ENCODE assay signal across 13 cellular contexts in genomic region chr22:20174785-20175596, GRCh38. TPM values are rescaled to one million over a fixed set of nuclear protein-coding genes. Genes with fewer than 3 reads are reported as not detected.
DNase-seq lines count a peak whose midpoint lies in the region; ATAC-seq, FAIRE-seq and TF ChIP-seq lines count a peak whose summit lies in the region.
"Had no signal": no experiment of that assay in that cellular context is flagged by ENCODE, and none has a peak within 500 bp of the region (broad histone marks: within the 10 kb centered on the region; RNA-seq: fewer than 3 reads in every experiment).

No MANE protein-coding gene starts in this region.

- H3K4me2 ChIP-seq in K562 (ENCODE audit: insufficient read depth, low read length) = no peak overlapping the region

- peaks cover 62% of the 10 kb centered on the region for H4K20me1 ChIP-seq in K562 (replicated peaks; ENCODE audit: control insufficient read depth, insufficient read depth, low read length)

- peaks cover 0 to 57% of the 10 kb centered on the region in 2 experiments; a peak in 1 of 5 replicates for H3K4me1 ChIP-seq in K562 (replicated peaks in 1 of 2; ENCODE audit: control insufficient read depth in 2 of 2, insufficient read depth in 2 of 2, low read length in 2 of 2)
- H3K4me1 ChIP-seq: suprapubic skin had no signal

- no peaks in the 10 kb centered on the region for H3K9me3 ChIP-seq in K562 (replicated peaks; ENCODE audit: control insufficient read depth, insufficient read depth, low read depth, low read length)
- H3K9me3 ChIP-seq: suprapubic skin had no signal

- peak; percentile 68 to 86 (median 74) for TF ChIP-seq CTCF in K562 (IDR thresholded peaks at IDR 0.05 in 2 of 3, conservative IDR thresholded peaks at IDR 0.05 in 1 of 3; ENCODE audit: insufficient read depth in 2 of 3, low read depth in 1 of 3, low read length in 3 of 3)

- H3K27ac ChIP-seq in K562 (ENCODE audit: extremely low read depth, low read depth, low read length) = no peak overlapping the region
- H3K27ac ChIP-seq: suprapubic skin had no signal

- H3K9me1 ChIP-seq in K562 (ENCODE audit: control insufficient read depth, insufficient read depth, low read length) = no peaks in the 10 kb centered on the region

- WGBS in K562 (ENCODE audit: insufficient coverage, low coverage, missing lambda C conversion rate) = 3% methylated on average over 19 of the region's 19 CpGs

- in situ Hi-C loops in K562 (cut with MboI) = loop anchor here (25.0 kb wide), 1 partner anchor 512 kb away; no protein-coding TSS in a partner anchor

- H3K9ac ChIP-seq in K562 (ENCODE audit: insufficient read depth in 1 of 2, low read depth in 2 of 2, low read length in 2 of 2) = peak overlapping the region in 1 of 2 experiments; percentile 59; a peak in 1 of 4 replicates

- no peaks in the 10 kb centered on the region for H3K79me2 ChIP-seq in K562 (ENCODE audit: control insufficient read depth, insufficient read depth, low read length)

- no peak overlapping the region for H2AFZ ChIP-seq in K562 (ENCODE audit: low read depth, low read length)

- CTCF ChIA-PET in K562 (lab: Yijun Ruan, JAX; ENCODE audit: low intra/inter-chr PET ratio) = interaction anchor here (0.7 kb wide), 1 partner anchor 64 kb away, joined by 3 read pairs; no protein-coding TSS in a partner anchor

- TF ChIP-seq POLR2A in K562 (conservative IDR thresholded peaks at IDR 0.05) = no peak

- no peak overlapping the region for H3K4me3 ChIP-seq in K562
- H3K4me3 ChIP-seq: suprapubic skin had no signal

- H3K36me3 ChIP-seq in K562 (ENCODE audit: control insufficient read depth, insufficient read depth, low read length) = no peaks in the 10 kb centered on the region
- H3K36me3 ChIP-seq: suprapubic skin had no signal

- peak; percentile 81 for ATAC-seq in K562
- ATAC-seq in HG03280 (IDR thresholded peaks at IDR 0.05; ENCODE audit: unreplicated experiment) = no peak
- no peak for ATAC-seq in GM19397 (IDR thresholded peaks at IDR 0.05; ENCODE audit: unreplicated experiment)
- no peak for ATAC-seq in HG02870 (IDR thresholded peaks at IDR 0.05; ENCODE audit: unreplicated experiment)
- ATAC-seq: naive thymus-derived CD4-positive, alpha-beta T cell had no signal

- peak; percentile 80 for FAIRE-seq in K562 (lab: Jason Lieb, UNC)
- FAIRE-seq: colon had no signal

- no peak for TF ChIP-seq EP300 in Ishikawa (IDR thresholded peaks at IDR 0.05; ENCODE audit: borderline replicate concordance)
- TF ChIP-seq EP300 in K562 (IDR thresholded peaks at IDR 0.05; ENCODE audit: low read length) = no peak

- intact Hi-C loops in K562 (cut with micrococcal nuclease) = loop anchor here (2.0 to 5.0 kb wide), 2 partner anchors 64 to 92 kb away; partner anchors contain the start of gene RTN4R

- BruUV-seq in K562 (replicated peaks; lab: Mats Ljungman, UMichigan) = no TSS peak

- DNase-seq in Daoy (ENCODE audit: low read depth) (peak; percentile 33), K562 (ENCODE audit: extremely low read depth in 1 of 4, low spot score in 3 of 4) (peak in 2 of 4 experiments; percentile 63 to 73), myocyte (ENCODE audit: low read depth) (peak; percentile 41), putamen (ENCODE audit: low spot score) (no peak)
- DNase-seq: activated T-cell treated with anti-CD3 and anti-CD28 coated beads, Interleukin-2, amount 50 U/mL, for 48 hours; naive thymus-derived CD4-positive, alpha-beta T cell; stimulated activated CD4-positive, alpha-beta T cell treated with anti-CD3 and anti-CD28 coated beads, Interleukin-4, amount 100 ng/mL, for 24 hours had no signal

- peak; percentile 55 for TF ChIP-seq RAD21 in Ishikawa (IDR thresholded peaks at IDR 0.05; ENCODE audit: low read depth)
- TF ChIP-seq RAD21 in K562 (CRISPR knock-in tag; conservative IDR thresholded peaks at IDR 0.05 in 1 of 2, IDR thresholded peaks at IDR 0.05 in 1 of 2) = peak in 1 of 2 experiments; percentile 87; a peak in 2 of 4 replicates

- H3K27me3 ChIP-seq in K562 (ENCODE audit: control insufficient read depth in 2 of 2, insufficient read depth in 2 of 2, low read length in 2 of 2) = peaks cover 83 to 98% of the 10 kb centered on the region in 2 experiments; a peak in 4 of 5 replicates

- POLR2A ChIA-PET in K562 (lab: Yijun Ruan, JAX) = interaction anchor here (0.5 to 1.9 kb wide), 15 partner anchors 8 to 472 kb away, joined by 3 to 5 read pairs (median 4); no protein-coding TSS in a partner anchor

RNA-seq across cellular contexts. Expression of gene CCDC188, which starts 24.1 kb away (rescaled TPM):
- 0.51 TPM in 1 of 2 replicates, not detected in the other for total RNA-seq in Daoy (2014; rRNA removed; shearing (Covaris generic))
- total RNA-seq in K562 (2011; cell fraction: chromatin; rRNA removed; ENCODE audit: low replicate concordance) = not detected in 2 replicates
- not detected in 2 replicates for total RNA-seq in K562 (2011; cell fraction: nucleolus; rRNA removed)
- not detected in 2 replicates for total RNA-seq in K562 (2011; cell fraction: nucleoplasm; rRNA removed)
- total RNA-seq in K562 (2014; rRNA removed) (not detected in 2 replicates), K562 (2014; rRNA removed; fragmentation: Illumina TruSeq; extraction: Trizol) (not detected in 2 replicates), K562 (2015; rRNA removed; fragmentation: Illumina TruSeq; extraction: Trizol) (not detected in 2 replicates), K562 (2021) (not detected in 2 replicates), myocyte (0.40 and 2.2 TPM in 2 replicates)
- polyA plus RNA-seq in K562 (2011; rRNA removed) (not detected in 2 replicates), K562 (2014; fragmentation: Illumina TruSeq; extraction: Trizol) (not detected in 2 replicates), K562 (2014; fragmentation: Nextera tagmentation; extraction: Ambion mirVana) (not detected), K562 (2014; rRNA removed) (not detected in 2 replicates)
- not detected in 2 replicates for polyA plus RNA-seq in K562 (2011; cell fraction: cytosol; rRNA removed)
- not detected in 2 replicates for polyA plus RNA-seq in K562 (2011; cell fraction: nucleus; rRNA removed)
- polyA plus RNA-seq in K562 (2012) = 0.26 TPM in 1 of 2 replicates, not detected in the other
- polyA minus RNA-seq in K562 (2011; rRNA and poly(A)+ RNA removed) = not detected in 2 replicates
- polyA minus RNA-seq in K562 (2011; cell fraction: cytosol; rRNA and poly(A)+ RNA removed) = not detected in 2 replicates
- polyA minus RNA-seq in K562 (2011; cell fraction: nucleus; rRNA and poly(A)+ RNA removed) = not detected in 2 replicates
- polyA plus RNA-seq in myocyte (2012) = 0.62 TPM
- total RNA-seq: naive thymus-derived CD4-positive, alpha-beta T cell had no signal
- polyA plus RNA-seq: naive thymus-derived CD4-positive, alpha-beta T cell had no signal

RNA-seq across cellular contexts. Expression of gene ZDHHC8, which starts 43.4 kb away (rescaled TPM):
- 3.3 and 20.7 TPM in 2 replicates for total RNA-seq in Daoy (2014; rRNA removed; shearing (Covaris generic))
- total RNA-seq in K562 (2011; cell fraction: chromatin; rRNA removed; ENCODE audit: low replicate concordance) = 77.3 and 229 TPM in 2 replicates
- 110 and 113 TPM in 2 replicates for total RNA-seq in K562 (2011; cell fraction: nucleolus; rRNA removed)
- total RNA-seq in K562 (2011; cell fraction: nucleoplasm; rRNA removed) = 89.5 and 103 TPM in 2 replicates
- 16.4 and 27.9 TPM in 2 replicates for total RNA-seq in K562 (2014; rRNA removed)
- 4.5 and 7.5 TPM in 2 replicates for total RNA-seq in K562 (2014; rRNA removed; fragmentation: Illumina TruSeq; extraction: Trizol)
- total RNA-seq in K562 (2015; rRNA removed; fragmentation: Illumina TruSeq; extraction: Trizol) = 9.8 and 11.3 TPM in 2 replicates
- 99.5 and 109 TPM in 2 replicates for total RNA-seq in K562 (2021)
- 21.3 and 39.4 TPM in 2 replicates for polyA plus RNA-seq in K562 (2011; rRNA removed)
- 30.5 and 34.1 TPM in 2 replicates for polyA plus RNA-seq in K562 (2011; cell fraction: cytosol; rRNA removed)
- polyA plus RNA-seq in K562 (2011; cell fraction: nucleus; rRNA removed) = 388 and 500 TPM in 2 replicates
- 47.3 and 69.3 TPM in 2 replicates for polyA plus RNA-seq in K562 (2012)
- polyA plus RNA-seq in K562 (2014; fragmentation: Illumina TruSeq; extraction: Trizol) = 34.6 and 58.2 TPM in 2 replicates
- under 1 TPM; 0.04 to 0.15 TPM for polyA plus RNA-seq in K562 (2014; fragmentation: Nextera tagmentation; extraction: Ambion mirVana)
- polyA plus RNA-seq in K562 (2014; rRNA removed) = 74.5 and 108 TPM in 2 replicates
- 5.1 and 6.4 TPM in 2 replicates for polyA minus RNA-seq in K562 (2011; rRNA and poly(A)+ RNA removed)
- 26.3 and 42.5 TPM in 2 replicates for polyA minus RNA-seq in K562 (2011; cell fraction: cytosol; rRNA and poly(A)+ RNA removed)
- polyA minus RNA-seq in K562 (2011; cell fraction: nucleus; rRNA and poly(A)+ RNA removed) = 38.9 and 55.3 TPM in 2 replicates
- 13.7 and 15.6 TPM in 2 replicates for total RNA-seq in myocyte
- 58.0 TPM for polyA plus RNA-seq in myocyte (2012)

RNA-seq across cellular contexts. Expression of gene TRMT2A, which starts 58.0 kb away (rescaled TPM):
- 36.6 and 41.3 TPM in 2 replicates for total RNA-seq in Daoy (2014; rRNA removed; shearing (Covaris generic))
- total RNA-seq in K562 (2011; cell fraction: chromatin; rRNA removed; ENCODE audit: low replicate concordance) = 249 and 785 TPM in 2 replicates
- total RNA-seq in K562 (2011; cell fraction: nucleolus; rRNA removed) = 623 and 778 TPM in 2 replicates
- total RNA-seq in K562 (2011; cell fraction: nucleoplasm; rRNA removed) = 344 and 378 TPM in 2 replicates
- total RNA-seq in K562 (2014; rRNA removed) (203 and 254 TPM in 2 replicates), K562 (2014; rRNA removed; fragmentation: Illumina TruSeq; extraction: Trizol) (31.5 and 47.4 TPM in 2 replicates), K562 (2015; rRNA removed; fragmentation: Illumina TruSeq; extraction: Trizol) (151 and 170 TPM in 2 replicates), K562 (2021) (222 and 242 TPM in 2 replicates), myocyte (62.7 and 79.7 TPM in 2 replicates)
- polyA plus RNA-seq in K562 (2011; rRNA removed) (102 and 189 TPM in 2 replicates), K562 (2014; fragmentation: Illumina TruSeq; extraction: Trizol) (140 and 177 TPM in 2 replicates), K562 (2014; fragmentation: Nextera tagmentation; extraction: Ambion mirVana) (1 to 10 TPM; 1.6 to 6.6 TPM), K562 (2014; rRNA removed) (258 and 265 TPM in 2 replicates)
- 155 and 253 TPM in 2 replicates for polyA plus RNA-seq in K562 (2011; cell fraction: cytosol; rRNA removed)
- 1,476 and 1,701 TPM in 2 replicates for polyA plus RNA-seq in K562 (2011; cell fraction: nucleus; rRNA removed)
- 173 and 189 TPM in 2 replicates for polyA plus RNA-seq in K562 (2012)
- polyA minus RNA-seq in K562 (2011; rRNA and poly(A)+ RNA removed) = 57.9 and 72.9 TPM in 2 replicates
- 87.3 and 128 TPM in 2 replicates for polyA minus RNA-seq in K562 (2011; cell fraction: cytosol; rRNA and poly(A)+ RNA removed)
- polyA minus RNA-seq in K562 (2011; cell fraction: nucleus; rRNA and poly(A)+ RNA removed) = 286 and 369 TPM in 2 replicates
- polyA plus RNA-seq in myocyte (2012) = 55.5 TPM

RNA-seq across cellular contexts. Expression of gene RANBP1, which starts 59.1 kb away (rescaled TPM):
- total RNA-seq in Daoy (2014; rRNA removed; shearing (Covaris generic)) = 1,098 and 1,301 TPM in 2 replicates
- total RNA-seq in K562 (2011; cell fraction: chromatin; rRNA removed; ENCODE audit: low replicate concordance) = 525 and 801 TPM in 2 replicates
- 523 and 591 TPM in 2 replicates for total RNA-seq in K562 (2011; cell fraction: nucleolus; rRNA removed)
- 545 and 554 TPM in 2 replicates for total RNA-seq in K562 (2011; cell fraction: nucleoplasm; rRNA removed)
- total RNA-seq in K562 (2014; rRNA removed) (2,045 and 2,260 TPM in 2 replicates), K562 (2014; rRNA removed; fragmentation: Illumina TruSeq; extraction: Trizol) (1,191 and 1,409 TPM in 2 replicates), K562 (2015; rRNA removed; fragmentation: Illumina TruSeq; extraction: Trizol) (1,591 and 1,659 TPM in 2 replicates), K562 (2021) (1,289 and 1,311 TPM in 2 replicates), myocyte (214 and 239 TPM in 2 replicates)
- polyA plus RNA-seq in K562 (2011; rRNA removed) (1,082 and 1,351 TPM in 2 replicates), K562 (2014; fragmentation: Illumina TruSeq; extraction: Trizol) (1,518 and 1,621 TPM in 2 replicates), K562 (2014; fragmentation: Nextera tagmentation; extraction: Ambion mirVana) (100 to 1,000 TPM; 162 to 207 TPM), K562 (2014; rRNA removed) (2,237 and 2,891 TPM in 2 replicates)
- 950 and 1,655 TPM in 2 replicates for polyA plus RNA-seq in K562 (2011; cell fraction: cytosol; rRNA removed)
- 1,008 and 1,512 TPM in 2 replicates for polyA plus RNA-seq in K562 (2011; cell fraction: nucleus; rRNA removed)
- 795 and 1,074 TPM in 2 replicates for polyA plus RNA-seq in K562 (2012)
- polyA minus RNA-seq in K562 (2011; rRNA and poly(A)+ RNA removed) = 896 and 959 TPM in 2 replicates
- 618 and 835 TPM in 2 replicates for polyA minus RNA-seq in K562 (2011; cell fraction: cytosol; rRNA and poly(A)+ RNA removed)
- polyA minus RNA-seq in K562 (2011; cell fraction: nucleus; rRNA and poly(A)+ RNA removed) = 183 and 414 TPM in 2 replicates
- 96.5 TPM for polyA plus RNA-seq in myocyte (2012)
